Comparison of ENCODE assay signal across 8 cellular contexts in the genomic region with DNA sequence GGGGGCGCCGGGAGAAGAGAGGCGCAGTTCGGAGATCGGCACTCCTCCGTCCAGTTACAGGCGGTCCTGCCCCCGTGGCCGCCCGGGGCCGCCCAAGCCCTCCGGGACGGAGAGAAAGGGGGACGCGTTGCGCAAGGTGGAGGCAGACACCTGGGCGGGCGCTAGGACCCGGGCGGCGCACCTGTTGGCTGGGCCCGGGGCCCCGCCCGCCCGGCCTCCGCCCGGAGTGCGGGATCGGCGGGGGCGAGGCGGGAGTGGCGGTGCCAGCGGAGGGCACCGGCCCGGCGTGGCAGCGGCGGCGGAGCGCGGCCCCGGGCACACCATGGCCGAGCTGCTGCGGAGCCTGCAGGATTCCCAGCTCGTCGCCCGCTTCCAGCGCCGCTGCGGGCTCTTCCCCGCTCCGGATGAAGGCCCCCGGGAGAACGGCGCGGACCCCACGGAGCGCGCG. TPM values are rescaled to one million over a fixed set of nuclear protein-coding genes. Genes with fewer than 3 reads are reported as not detected.
DNase-seq lines count a peak whose midpoint lies in the region; ATAC-seq and TF ChIP-seq lines count a peak whose summit lies in the region.

A gene with protein sequence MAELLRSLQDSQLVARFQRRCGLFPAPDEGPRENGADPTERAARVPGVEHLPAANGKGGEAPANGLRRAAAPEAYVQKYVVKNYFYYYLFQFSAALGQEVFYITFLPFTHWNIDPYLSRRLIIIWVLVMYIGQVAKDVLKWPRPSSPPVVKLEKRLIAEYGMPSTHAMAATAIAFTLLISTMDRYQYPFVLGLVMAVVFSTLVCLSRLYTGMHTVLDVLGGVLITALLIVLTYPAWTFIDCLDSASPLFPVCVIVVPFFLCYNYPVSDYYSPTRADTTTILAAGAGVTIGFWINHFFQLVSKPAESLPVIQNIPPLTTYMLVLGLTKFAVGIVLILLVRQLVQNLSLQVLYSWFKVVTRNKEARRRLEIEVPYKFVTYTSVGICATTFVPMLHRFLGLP (plus strand): TSS at position 263 of the 448 bp plus-strand sequence. CDS start 60 bp downstream, at position 323.

- peak; percentile 42 to 64 for TF ChIP-seq POLR2A in Peyer's patch (IDR thresholded peaks at IDR 0.05)
- TF ChIP-seq POLR2A in transverse colon (IDR thresholded peaks at IDR 0.05): no peak

- H3K27ac ChIP-seq in Peyer's patch (peak within 1 kb of the TSS; percentile 72 to 94 (median 82)), mesodermal cell (ENCODE audit: low read depth, low read length, severe bottlenecking) (no peak within 1 kb of the TSS), transverse colon (peak within 1 kb of the TSS; percentile 86 to 90 (median 89))

- DNase-seq in Peyer's patch (peak in 2 of 3 donors; percentile 80 to 83), cerebellum (ENCODE audit: low spot score) (peak; percentile 88), transverse colon (peak; percentile 75), Kasumi-1 (lab: John Stamatoyannopoulos, UW) (no peak)

- H3K4me3 ChIP-seq in Peyer's patch: peak within 1 kb of the TSS; percentile 53 to 90 (median 79)
- H3K4me3 ChIP-seq in mesodermal cell (ENCODE audit: extremely low read depth, insufficient read depth, low read length, poor library complexity, severe bottlenecking): peak within 1 kb of the TSS; percentile 26
- peak within 1 kb of the TSS; percentile 60 to 80 (median 68) for H3K4me3 ChIP-seq in transverse colon

- TF ChIP-seq CTCF in Peyer's patch (IDR thresholded peaks at IDR 0.05): no peak
- TF ChIP-seq CTCF in transverse colon (IDR thresholded peaks at IDR 0.05): no peak

- in situ Hi-C loops in transverse colon (cut with MboI; ENCODE audit: low pct_ligation_motif_present in 1 of 4, low pct_unique_long_range_greater_than_20kb in 1 of 4, low sequenced_read_pairs in 3 of 4): no loop called here

- H3K9me3 ChIP-seq in Peyer's patch (no peaks in the 10 kb centered on the region), mesodermal cell (ENCODE audit: control insufficient read depth, low read length) (no peaks in the 10 kb centered on the region), transverse colon (no peaks in the 10 kb centered on the region)

- H3K4me1 ChIP-seq in Peyer's patch: peaks cover 0 to 6% (median 0%) of the 10 kb centered on the region in 4 donors
- H3K4me1 ChIP-seq in mesodermal cell (ENCODE audit: control insufficient read depth, insufficient read depth, low read length, poor library complexity, severe bottlenecking): peaks cover 10% of the 10 kb centered on the region
- peaks cover 0 to 30% (median 13%) of the 10 kb centered on the region in 4 donors for H3K4me1 ChIP-seq in transverse colon

- intact Hi-C loops in transverse colon (cut with DNase I; ENCODE audit: low total_unique reads): no loop called here

- 1 to 2% methylated on average over 42 to 54 of the region's 61 CpGs for WGBS in mesodermal cell (ENCODE audit: insufficient coverage in 2 of 2), 2 experiments
- WGBS in transverse colon (ENCODE audit: low coverage in 1 of 2), 2 donors: 0% methylated on average over 35 of the region's 61 CpGs; no CpG with 5 or more reads in 1 of the 2 donors

- ATAC-seq in GM18868 (IDR thresholded peaks at IDR 0.05; ENCODE audit: unreplicated experiment): peak; percentile 27
- peak; percentile 32 for ATAC-seq in HG02588 (IDR thresholded peaks at IDR 0.05; ENCODE audit: unreplicated experiment)
- ATAC-seq in HG02840 (IDR thresholded peaks at IDR 0.05; ENCODE audit: low FRiP score, unreplicated experiment): no peak

- no peak for TF ChIP-seq EP300 in transverse colon (IDR thresholded peaks at IDR 0.05; ENCODE audit: low read depth)

- H3K27me3 ChIP-seq in Peyer's patch: no peaks in the 10 kb centered on the region
- H3K27me3 ChIP-seq in transverse colon: peaks cover 40% of the 10 kb centered on the region

- no peaks in the 10 kb centered on the region for H3K36me3 ChIP-seq in Peyer's patch
- H3K36me3 ChIP-seq in mesodermal cell (ENCODE audit: control insufficient read depth, insufficient read depth, low read length): no peaks in the 10 kb centered on the region
- H3K36me3 ChIP-seq in transverse colon: no peaks in the 10 kb centered on the region

RNA-seq across cellular contexts. Expression of the gene that starts here (rescaled TPM):
- 10 to 100 TPM; 10.7 to 50.3 (median 46.9) TPM for total RNA-seq in Peyer's patch
- total RNA-seq in cerebellum: 3.1 TPM
- not detected for polyA plus RNA-seq in mesodermal cell (2013, experiment 1 of 2)
- polyA plus RNA-seq in mesodermal cell (2013, experiment 2 of 2): not detected
- total RNA-seq in transverse colon: 10 to 100 TPM; 26.5 to 56.5 (median 48.7) TPM

Comparison
In these comparisons a context has a peak if more than half of its experiments do, and no peak if none do; other contexts are left out.
1. DNase-seq: peak in Peyer's patch (2 of 3), cerebellum (single experiment) and transverse colon (single experiment); none in Kasumi-1 (0 of 2).
2. H3K4me3 ChIP-seq: peak in every context shown above with its lines; median percentile 79 in Peyer's patch; 68 in transverse colon; 26 in mesodermal cell.